Comparison of ENCODE assay signal across 14 cellular contexts in genomic region chr10:77529050-77529576, GRCh38.
DNase-seq lines count a peak whose midpoint lies in the region; ATAC-seq, FAIRE-seq and TF ChIP-seq lines count a peak whose summit lies in the region.
"Had no signal": no experiment of that assay in that cellular context is flagged by ENCODE, and none has a peak within 500 bp of the region (broad histone marks: within the 10 kb centered on the region; RNA-seq: fewer than 3 reads in every experiment).

No MANE protein-coding gene starts in this region.

- H3K9me3 ChIP-seq in A549 (no peaks in the 10 kb centered on the region), IMR-90 (ENCODE audit: control insufficient read depth, insufficient read depth, low read length) (no peaks in the 10 kb centered on the region), esophagus muscularis mucosa (no peaks in the 10 kb centered on the region), trophoblast cell (ENCODE audit: insufficient read depth, low read depth, low read length) (no peaks in the 10 kb centered on the region)
- no peaks in the 10 kb centered on the region for H3K9me3 ChIP-seq in CD8-positive, alpha-beta memory T cell (ENCODE audit: low read length)

- peak overlapping the region; percentile 68 for H2BK20ac ChIP-seq in IMR-90 (ENCODE audit: low read depth, low read length)

- H4K91ac ChIP-seq in IMR-90 (ENCODE audit: insufficient read depth, low read depth, low read length) (peak overlapping the region; percentile 19), trophoblast cell (ENCODE audit: low read depth, low read length) (peak overlapping the region; percentile 16)

- H3K18ac ChIP-seq in IMR-90 (ENCODE audit: low read depth, low read length) (no peak overlapping the region), trophoblast cell (ENCODE audit: low read length) (peak overlapping the region; percentile 29)

- H2AFZ ChIP-seq in IMR-90 (replicated peaks; ENCODE audit: low read length, poor library complexity) (no peak overlapping the region), trophoblast cell (ENCODE audit: insufficient read depth, low read length, poor library complexity) (no peak overlapping the region)

- no peak overlapping the region for H3K23ac ChIP-seq in IMR-90 (ENCODE audit: low read depth, low read length)
- H3K23ac ChIP-seq in trophoblast cell (ENCODE audit: low read length), result no peak overlapping the region

- TF ChIP-seq POLR2A in A549 (IDR thresholded peaks at IDR 0.05; ENCODE audit: low read length), result no peak
- no peak for TF ChIP-seq POLR2A in IMR-90 (IDR thresholded peaks at IDR 0.05; ENCODE audit: low read depth, low read length)
- no peak for TF ChIP-seq POLR2A in esophagus muscularis mucosa (IDR thresholded peaks at IDR 0.05; ENCODE audit: low read depth)

- no peaks in the 10 kb centered on the region for H3K27me3 Mint-ChIP-seq in activated T-cell treated with anti-CD3 and anti-CD28 coated beads, Interleukin-2, amount 50 U/mL, for 24 hours
- peaks cover 2 to 6% of the 10 kb centered on the region in 2 donors for H3K27me3 Mint-ChIP-seq in CD8-positive, alpha-beta memory T cell

- H3K27me3 ChIP-seq in IMR-90 (ENCODE audit: control insufficient read depth, insufficient read depth, low read length), result no peaks in the 10 kb centered on the region
- no peaks in the 10 kb centered on the region for H3K27me3 ChIP-seq in esophagus muscularis mucosa
- no peaks in the 10 kb centered on the region for H3K27me3 ChIP-seq in trophoblast cell (ENCODE audit: insufficient read depth, low read length)
- H3K27me3 ChIP-seq in CD8-positive, alpha-beta memory T cell (ENCODE audit: insufficient read depth, low read length, poor library complexity, severe bottlenecking), result no peaks in the 10 kb centered on the region

- DNase-seq in A549 (ENCODE audit: low read depth in 1 of 2, low spot score in 1 of 2) (no peak), IMR-90 (no peak), esophagus muscularis mucosa (ENCODE audit: extremely low spot score) (no peak), trophoblast cell (no peak), NCI-H82 (lab: John Stamatoyannopoulos, UW) (no peak)
- no peak for DNase-seq in activated T-cell treated with anti-CD3 and anti-CD28 coated beads, Interleukin-2, amount 50 U/mL, for 24 hours
- no peak for DNase-seq in CD8-positive, alpha-beta memory T cell
- DNase-seq in stimulated activated CD4-positive, alpha-beta T cell treated with anti-CD3 and anti-CD28 coated beads, Interleukin-4, amount 100 ng/mL, for 24 hours, result no peak
- DNase-seq: DMS79, GDM1, NCI-H1092 treated with DMSO at 0.1 percent for 48 hours, NCI-H1694, SHP77 treated with DMSO at 0.1 percent for 48 hours had no signal

- H2BK5ac ChIP-seq in IMR-90 (ENCODE audit: low read depth, low read length, poor library complexity, severe bottlenecking), result no peak overlapping the region
- H2BK5ac ChIP-seq in trophoblast cell (ENCODE audit: low read depth, low read length, poor library complexity), result no peak overlapping the region

- TF ChIP-seq RAD21 in A549 (conservative IDR thresholded peaks at IDR 0.05 in 1 of 2, IDR thresholded peaks at IDR 0.05 in 1 of 2) (no peak), IMR-90 (IDR thresholded peaks at IDR 0.05; ENCODE audit: low read length) (no peak)

- no peak overlapping the region for H3K56ac ChIP-seq in IMR-90 (ENCODE audit: extremely low read depth, insufficient read depth, low read length)

- H2AK5ac ChIP-seq in IMR-90 (ENCODE audit: low read depth, low read length), result peak overlapping the region; percentile 53; the same call in 1 of the 2 replicates
- H2AK5ac ChIP-seq in trophoblast cell (ENCODE audit: low read length), result no peak overlapping the region

- H3K4ac ChIP-seq in IMR-90 (ENCODE audit: low read depth, low read length) (peak overlapping the region; percentile 69), trophoblast cell (ENCODE audit: low read depth, low read length) (peak overlapping the region; percentile 15)

- H2BK12ac ChIP-seq in trophoblast cell (ENCODE audit: low read length), result peak overlapping the region; percentile 42

- H3K9me3 Mint-ChIP-seq in activated T-cell treated with anti-CD3 and anti-CD28 coated beads, Interleukin-2, amount 50 U/mL, for 24 hours, result no peaks in the 10 kb centered on the region
- H3K9me3 Mint-ChIP-seq in CD8-positive, alpha-beta memory T cell, result no peaks in the 10 kb centered on the region

- H2BK120ac ChIP-seq in IMR-90 (ENCODE audit: low read depth, low read length) (peak overlapping the region; percentile 63), trophoblast cell (ENCODE audit: insufficient read depth, low read length, poor library complexity) (no peak overlapping the region)

- peaks cover 0 to 35% of the 10 kb centered on the region in 2 experiments; a peak in 2 of 4 replicates for H3K79me1 ChIP-seq in IMR-90 (ENCODE audit: low read depth in 1 of 2, low read length in 2 of 2)
- peaks cover 14% of the 10 kb centered on the region for H3K79me1 ChIP-seq in trophoblast cell (ENCODE audit: low read length)

- no peak overlapping the region for H4K5ac ChIP-seq in IMR-90 (ENCODE audit: low read depth, low read length)

- CTCF ChIA-PET in A549 (lab: Yijun Ruan, JAX), result interaction anchor here (0.7 to 1.3 kb wide), 6 partner anchors 10 to 363 kb away, joined by 3 to 4 read pairs (median 3); no protein-coding TSS in a partner anchor
- CTCF ChIA-PET in IMR-90 (lab: Yijun Ruan, JAX), result no interaction called here
- CTCF ChIA-PET in CD8-positive, alpha-beta memory T cell (lab: Charles Lee), result no interaction called here

- peaks cover under 1% of the 10 kb centered on the region; the same call in 1 of the 2 replicates for H4K20me1 ChIP-seq in IMR-90 (ENCODE audit: insufficient read depth, low read length)

- H3K4me2 ChIP-seq in A549 (no peak overlapping the region), IMR-90 (ENCODE audit: low read depth, low read length) (no peak overlapping the region), trophoblast cell (ENCODE audit: low read length) (no peak overlapping the region)
- H3K4me2 ChIP-seq: KMS-11 had no signal

- H3K9ac ChIP-seq in IMR-90 (ENCODE audit: low read depth, low read length) (no peak overlapping the region), trophoblast cell (ENCODE audit: low read length) (no peak overlapping the region)
- H3K9ac ChIP-seq: KMS-11 had no signal

- TF ChIP-seq CTCF in A549 (IDR thresholded peaks at IDR 0.05), result no peak
- no peak for TF ChIP-seq CTCF in IMR-90 (conservative IDR thresholded peaks at IDR 0.05; ENCODE audit: low read depth, low read length)
- TF ChIP-seq CTCF in esophagus muscularis mucosa (IDR thresholded peaks at IDR 0.05), result no peak

- no peak overlapping the region for H4K12ac ChIP-seq in trophoblast cell (ENCODE audit: low read depth, low read length)

- POLR2A ChIA-PET in A549 (lab: Yijun Ruan, JAX), result no interaction called here
- POLR2A ChIA-PET in IMR-90 (lab: Charles Lee; ENCODE audit: unreplicated experiment), result no interaction called here
- POLR2A ChIA-PET in CD8-positive, alpha-beta memory T cell (lab: Charles Lee), result no interaction called here

- intact Hi-C loops in IMR-90 (cut with micrococcal nuclease), result no loop called here
- intact Hi-C loops in esophagus muscularis mucosa (cut with DNase I), result no loop called here

- H3K36me3 ChIP-seq in IMR-90 (ENCODE audit: control insufficient read depth, insufficient read depth, low read length) (no peaks in the 10 kb centered on the region), esophagus muscularis mucosa (no peaks in the 10 kb centered on the region), trophoblast cell (ENCODE audit: control insufficient read depth in 1 of 2, insufficient read depth in 2 of 2, low read length in 2 of 2) (peaks cover 0 to 3% of the 10 kb centered on the region in 2 experiments)
- H3K36me3 ChIP-seq in CD8-positive, alpha-beta memory T cell (ENCODE audit: insufficient read depth, low read length), result no peaks in the 10 kb centered on the region

- FAIRE-seq in A549 (lab: Jason Lieb, UNC), result no peak

- TF ChIP-seq EP300 in A549 (IDR thresholded peaks at IDR 0.05), result no peak
- no peak for TF ChIP-seq EP300 in esophagus muscularis mucosa (IDR thresholded peaks at IDR 0.05)

- H3K4me3 ChIP-seq in A549 (no peak overlapping the region), IMR-90 (ENCODE audit: insufficient read depth, low read depth, low read length) (no peak overlapping the region), esophagus muscularis mucosa (no peak overlapping the region), trophoblast cell (ENCODE audit: low read depth, low read length) (no peak overlapping the region)
- H3K4me3 ChIP-seq in CD8-positive, alpha-beta memory T cell (ENCODE audit: low read length), result no peak overlapping the region

- H3K4me3 Mint-ChIP-seq in activated T-cell treated with anti-CD3 and anti-CD28 coated beads, Interleukin-2, amount 50 U/mL, for 24 hours, result no peak overlapping the region
- no peak overlapping the region for H3K4me3 Mint-ChIP-seq in CD8-positive, alpha-beta memory T cell

- WGBS in A549 (ENCODE audit: missing lambda C conversion rate), result 90% methylated on average over 3 of the region's 3 CpGs
- WGBS in IMR-90 (ENCODE audit: extremely low coverage in 2 of 2, insufficient read length in 1 of 2), 2 experiments, result no CpG with 5 or more reads among the region's 3 CpGs
- 78% methylated on average over 3 of the region's 3 CpGs for WGBS in esophagus muscularis mucosa
- WGBS in trophoblast cell (ENCODE audit: extremely low coverage, insufficient coverage, insufficient read length), result no CpG with 5 or more reads among the region's 3 CpGs

- H3K27ac ChIP-seq in A549, result peak overlapping the region; percentile 85 to 89; a peak in 4 of 6 replicates
- no peak overlapping the region for H3K27ac ChIP-seq in IMR-90 (ENCODE audit: insufficient read depth, low read length)
- peak overlapping the region; percentile 68 to 79 (median 72) for H3K27ac ChIP-seq in esophagus muscularis mucosa (replicated peaks in 1 of 4)
- no peak overlapping the region for H3K27ac ChIP-seq in trophoblast cell (ENCODE audit: low read depth, low read length)
- H3K27ac ChIP-seq in CD8-positive, alpha-beta memory T cell (ENCODE audit: low read depth, low read length), result no peak overlapping the region
- H3K27ac ChIP-seq: KMS-11 had no signal

- peak overlapping the region; percentile 36 for H2AK9ac ChIP-seq in IMR-90 (replicated peaks; ENCODE audit: low read depth, low read length, poor library complexity)

- dilution Hi-C loops in IMR-90 (cut with HindIII; ENCODE audit: low sequenced_read_pairs, unreplicated experiment), result no loop called here

- peaks cover 45% of the 10 kb centered on the region for H3K9me1 ChIP-seq in IMR-90 (ENCODE audit: insufficient read depth, low read length)

- no peak overlapping the region for H3K27ac Mint-ChIP-seq in activated T-cell treated with anti-CD3 and anti-CD28 coated beads, Interleukin-2, amount 50 U/mL, for 24 hours
- no peak overlapping the region for H3K27ac Mint-ChIP-seq in CD8-positive, alpha-beta memory T cell

- H3K36me3 Mint-ChIP-seq in activated T-cell treated with anti-CD3 and anti-CD28 coated beads, Interleukin-2, amount 50 U/mL, for 24 hours (ENCODE audit: low read depth), result no peaks in the 10 kb centered on the region
- H3K36me3 Mint-ChIP-seq in CD8-positive, alpha-beta memory T cell, result no peaks in the 10 kb centered on the region

- peak overlapping the region; percentile 41; the same call in 1 of the 3 replicates for H2BK15ac ChIP-seq in IMR-90 (ENCODE audit: low read depth, low read length)

- no TSS peak for BruUV-seq in IMR-90 (replicated peaks; lab: Mats Ljungman, UMichigan)

- no peaks in the 10 kb centered on the region for H3K4me1 Mint-ChIP-seq in activated T-cell treated with anti-CD3 and anti-CD28 coated beads, Interleukin-2, amount 50 U/mL, for 24 hours (ENCODE audit: low read depth)
- H3K4me1 Mint-ChIP-seq in CD8-positive, alpha-beta memory T cell, result no peaks in the 10 kb centered on the region

- in situ Hi-C loops in IMR-90 (cut with MboI; ENCODE audit: low sequenced_read_pairs), result no loop called here

- H4K8ac ChIP-seq in IMR-90 (ENCODE audit: low read depth in 2 of 2, low read length in 2 of 2) (no peak overlapping the region), trophoblast cell (ENCODE audit: low read depth, low read length) (no peak overlapping the region)

- H3K79me2 ChIP-seq in trophoblast cell (ENCODE audit: control insufficient read depth, insufficient read depth, low read length, poor library complexity), result peaks cover 10% of the 10 kb centered on the region

- H3K4me1 ChIP-seq in A549 (peaks cover 48% of the 10 kb centered on the region), IMR-90 (ENCODE audit: control insufficient read depth, insufficient read depth, low read length) (peaks cover 43% of the 10 kb centered on the region), esophagus muscularis mucosa (peaks cover 6 to 93% (median 88%) of the 10 kb centered on the region in 4 donors), trophoblast cell (ENCODE audit: control insufficient read depth in 1 of 2, insufficient read depth in 2 of 2, low read length in 2 of 2) (peaks cover 29 to 45% of the 10 kb centered on the region in 2 experiments)
- H3K4me1 ChIP-seq in CD8-positive, alpha-beta memory T cell (ENCODE audit: insufficient read depth, low read length), result no peaks in the 10 kb centered on the region

- peak overlapping the region; percentile 59 for H3K14ac ChIP-seq in IMR-90 (replicated peaks; ENCODE audit: low read depth, low read length)
- no peak overlapping the region for H3K14ac ChIP-seq in trophoblast cell (ENCODE audit: low read length)

- ATAC-seq in A549 (no peak), IMR-90 (ENCODE audit: low read depth) (no peak)

Comparison
In these comparisons a context has a peak if more than half of its experiments do, and no peak if none do; other contexts are left out.
1. H3K27ac ChIP-seq: peak in A549 (2 of 2) and esophagus muscularis mucosa (4 of 4); none in IMR-90 (single experiment), trophoblast cell (single experiment) and CD8-positive, alpha-beta memory T cell (single experiment).